In the genomic region with DNA sequence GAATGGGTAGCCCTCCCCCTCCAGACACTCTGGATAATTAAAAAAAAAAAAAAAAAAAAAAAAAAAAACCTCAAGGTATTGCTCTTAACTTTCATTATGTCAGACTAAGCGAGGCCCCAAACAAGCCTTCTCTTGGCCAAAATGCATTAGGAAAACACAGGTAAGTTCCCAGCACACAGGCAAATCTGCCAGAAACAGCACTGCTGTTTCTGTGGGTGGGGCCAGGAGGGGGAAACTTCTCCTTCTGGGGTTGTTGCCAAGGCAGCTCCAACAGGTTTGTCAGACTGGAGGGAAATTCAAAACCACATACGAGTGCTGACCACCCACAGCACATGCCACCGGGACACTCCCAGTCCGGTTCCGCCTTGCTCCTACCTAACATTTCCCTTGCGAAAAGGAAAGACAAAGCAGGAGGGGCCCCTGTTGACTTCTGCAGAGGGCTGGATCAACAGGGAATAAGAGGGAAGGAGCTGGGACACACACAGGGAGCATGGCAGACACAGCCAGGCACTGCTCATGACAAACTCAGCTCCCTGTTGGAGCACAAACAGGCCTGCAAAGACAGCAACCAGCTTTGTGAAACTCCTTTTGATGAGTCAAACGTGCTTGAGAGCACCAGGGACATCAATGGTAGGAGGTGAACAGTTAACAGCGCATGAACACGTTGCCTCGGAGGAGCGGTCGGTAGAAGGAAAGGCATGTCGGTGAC, we compare ENCODE assay signal across 8 cellular contexts. TPM values are rescaled to one million over a fixed set of nuclear protein-coding genes. Genes with fewer than 3 reads are reported as not detected.
DNase-seq lines count a peak whose midpoint lies in the region; ATAC-seq and TF ChIP-seq lines count a peak whose summit lies in the region.

No MANE protein-coding gene starts in this region.

- H3K4me3 ChIP-seq in BLaER1 treated with 17β-estradiol and CSF1 and Interleukin-3, amounts not matched to agents 10 nM and 100 nM: peak overlapping the region in 7 of 10 experiments; percentile 5 to 48 (median 32); a peak in 11 of 20 replicates
- H3K4me3 ChIP-seq in HUES48 (ENCODE audit: low read depth, low read length): no peak overlapping the region
- H3K4me3 ChIP-seq in brain microvascular endothelial cell (ENCODE audit: low read depth, low read length): no peak overlapping the region

- H3K4me2 ChIP-seq in BLaER1 treated with 17β-estradiol and CSF1 and Interleukin-3, amounts not matched to agents 10 nM and 100 nM: peak overlapping the region; percentile 89 to 98 (median 93)

- H3K27me3 ChIP-seq in BLaER1 treated with 17β-estradiol and CSF1 and Interleukin-3, amounts not matched to agents 10 nM and 100 nM: no peaks in the 10 kb centered on the region
- H3K27me3 ChIP-seq in HUES48 (ENCODE audit: control insufficient read depth, insufficient read depth, low read length) (no peaks in the 10 kb centered on the region), brain microvascular endothelial cell (replicated peaks) (no peaks in the 10 kb centered on the region)

- H3K27ac Mint-ChIP-seq in T-helper 1 cell treated with Interleukin-12 subunit alpha and Interleukin-12 subunit beta and Interleukin-4 antibody, amounts not matched to agents 30 μg/mL and 1 μg/mL, for 36 hours: peak overlapping the region; percentile 100

- peaks cover 100% of the 10 kb centered on the region in 10 experiments for H3K4me1 ChIP-seq in BLaER1 treated with 17β-estradiol and CSF1 and Interleukin-3, amounts not matched to agents 10 nM and 100 nM
- H3K4me1 ChIP-seq in HUES48 (ENCODE audit: control insufficient read depth, insufficient read depth, low read length): peaks cover 68% of the 10 kb centered on the region

- in situ Hi-C loops in brain microvascular endothelial cell (cut with HindIII; ENCODE audit: low pct_ligation_motif_present, low sequenced_read_pairs): loop anchor here (25.0 kb wide), 1 partner anchor 130 kb away; no protein-coding TSS in a partner anchor

- ATAC-seq in stimulated activated naive CD8-positive, alpha-beta T cell treated with anti-CD3 and anti-CD28 coated beads, Interleukin-15, Interleukin-2, amounts not matched to agents 100 U/mL and 50 U/mL, for 24 hours: peak; percentile 47
- ATAC-seq in GM18498 (IDR thresholded peaks at IDR 0.05; ENCODE audit: unreplicated experiment) (no peak), HG02763 (IDR thresholded peaks at IDR 0.05; ENCODE audit: unreplicated experiment) (no peak)

- H3K27ac ChIP-seq in BLaER1 treated with 17β-estradiol and CSF1 and Interleukin-3, amounts not matched to agents 10 nM and 100 nM: peak overlapping the region; percentile 7 to 92 (median 83); a peak in 21 of 22 replicates
- H3K27ac ChIP-seq in HUES48 (ENCODE audit: low read depth, low read length) (peak overlapping the region; percentile 96), brain microvascular endothelial cell (peak overlapping the region; percentile 98)

- peak overlapping the region; percentile 90 for H3K4me3 Mint-ChIP-seq in T-helper 1 cell treated with Interleukin-12 subunit alpha and Interleukin-12 subunit beta and Interleukin-4 antibody, amounts not matched to agents 30 μg/mL and 1 μg/mL, for 36 hours

- H3K9me3 Mint-ChIP-seq in T-helper 1 cell treated with Interleukin-12 subunit alpha and Interleukin-12 subunit beta and Interleukin-4 antibody, amounts not matched to agents 30 μg/mL and 1 μg/mL, for 36 hours: no peaks in the 10 kb centered on the region

- peak; percentile 70 for DNase-seq in brain microvascular endothelial cell
- peak; percentile 59 to 74 for DNase-seq in lung microvascular endothelial cell (ENCODE audit: low read depth in 2 of 2)
- DNase-seq in stimulated activated naive CD8-positive, alpha-beta T cell treated with anti-CD3 and anti-CD28 coated beads, Interleukin-15, Interleukin-2, amounts not matched to agents 100 U/mL and 50 U/mL, for 24 hours: peak; percentile 66

- peaks cover 95% of the 10 kb centered on the region for H3K4me1 Mint-ChIP-seq in T-helper 1 cell treated with Interleukin-12 subunit alpha and Interleukin-12 subunit beta and Interleukin-4 antibody, amounts not matched to agents 30 μg/mL and 1 μg/mL, for 36 hours (ENCODE audit: low read depth)

- H4K20me1 ChIP-seq in BLaER1 treated with 17β-estradiol and CSF1 and Interleukin-3, amounts not matched to agents 10 nM and 100 nM: peaks cover 100% of the 10 kb centered on the region in 11 experiments

- H3K36me3 ChIP-seq in BLaER1 treated with 17β-estradiol and CSF1 and Interleukin-3, amounts not matched to agents 10 nM and 100 nM: peaks cover 47 to 100% (median 89%) of the 10 kb centered on the region in 11 experiments
- H3K36me3 ChIP-seq in HUES48 (ENCODE audit: control insufficient read depth, insufficient read depth, low read length) (peaks cover 72% of the 10 kb centered on the region), brain microvascular endothelial cell (replicated peaks) (peaks cover 89% of the 10 kb centered on the region)

- TF ChIP-seq CTCF in brain microvascular endothelial cell (IDR thresholded peaks at IDR 0.05; ENCODE audit: low read depth, low read length, missing control alignments): no peak

- peak overlapping the region; percentile 44 to 80 (median 73); a peak in 20 of 22 replicates for H3K9ac ChIP-seq in BLaER1 treated with 17β-estradiol and CSF1 and Interleukin-3, amounts not matched to agents 10 nM and 100 nM
- no peak overlapping the region for H3K9ac ChIP-seq in HUES48 (ENCODE audit: low read depth, low read length)

- no peaks in the 10 kb centered on the region for H3K27me3 Mint-ChIP-seq in T-helper 1 cell treated with Interleukin-12 subunit alpha and Interleukin-12 subunit beta and Interleukin-4 antibody, amounts not matched to agents 30 μg/mL and 1 μg/mL, for 36 hours (ENCODE audit: low read depth)

- H3K36me3 Mint-ChIP-seq in T-helper 1 cell treated with Interleukin-12 subunit alpha and Interleukin-12 subunit beta and Interleukin-4 antibody, amounts not matched to agents 30 μg/mL and 1 μg/mL, for 36 hours (ENCODE audit: low read depth): peaks cover 71% of the 10 kb centered on the region

- no peaks in the 10 kb centered on the region for H3K9me3 ChIP-seq in BLaER1 treated with 17β-estradiol and CSF1 and Interleukin-3, amounts not matched to agents 10 nM and 100 nM (replicated peaks in 1 of 11)
- H3K9me3 ChIP-seq in HUES48 (ENCODE audit: control insufficient read depth, insufficient read depth, low read length): no peaks in the 10 kb centered on the region

RNA-seq across cellular contexts. Expression of a gene that starts 55.0 kb away (rescaled TPM):
- 409 and 410 TPM in 2 replicates for total RNA-seq in lung microvascular endothelial cell

Comparison
In these comparisons a context has a peak if more than half of its experiments do, and no peak if none do; other contexts are left out.
1. H3K4me3 ChIP-seq: peak in BLaER1 treated with 17β-estradiol and CSF1 and Interleukin-3, amounts not matched to agents 10 nM and 100 nM (7 of 10); none in HUES48 (single experiment) and brain microvascular endothelial cell (single experiment).
2. Peak in every context shown above with its lines, with median percentiles within 50 percentile points of each other: H3K27ac ChIP-seq and DNase-seq.